ENCODE assay signal across 14 cellular contexts in the genomic region with DNA sequence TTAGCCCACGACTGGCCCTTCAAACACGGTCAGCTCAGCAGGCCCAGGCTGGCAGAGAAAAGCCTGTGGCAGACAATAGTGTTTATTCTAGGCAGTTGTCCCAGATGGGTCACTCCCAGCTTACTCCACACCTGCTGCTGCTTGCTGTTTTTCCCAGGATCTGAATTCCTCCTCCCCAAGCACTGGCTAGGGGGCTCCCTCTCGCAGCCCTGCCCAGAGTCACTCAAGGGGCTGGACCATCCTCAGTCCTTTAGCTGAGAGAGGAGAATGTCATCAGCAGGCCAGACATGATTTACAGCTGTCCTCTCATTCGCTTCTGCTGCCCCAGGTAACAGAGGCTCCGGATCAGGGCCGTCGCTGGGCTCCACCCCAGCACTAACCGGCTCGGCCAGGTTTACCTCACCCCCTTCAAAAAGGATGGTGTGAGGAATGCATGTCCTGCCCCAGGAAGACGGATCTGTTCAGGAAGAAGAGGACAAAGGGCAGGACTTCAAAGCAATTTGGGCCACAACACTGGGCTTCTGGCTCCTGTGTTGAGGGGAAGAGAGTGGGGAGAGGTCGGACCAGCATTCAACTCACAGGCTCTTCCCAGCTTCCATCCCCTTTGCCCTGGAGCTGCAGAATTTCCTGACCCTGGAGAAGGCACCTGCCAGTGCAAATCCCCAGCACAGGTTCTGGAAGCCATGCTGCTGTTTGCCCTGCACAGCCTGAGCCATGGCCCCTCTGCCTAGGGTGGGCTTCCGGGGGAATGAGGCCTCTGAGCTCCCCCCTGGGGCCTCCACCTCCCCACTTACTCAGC. TPM values are rescaled to one million over a fixed set of nuclear protein-coding genes. Genes with fewer than 3 reads are reported as not detected.
DNase-seq lines count a peak whose midpoint lies in the region; ATAC-seq, FAIRE-seq and TF ChIP-seq lines count a peak whose summit lies in the region.
"Had no signal": no experiment of that assay in that cellular context is flagged by ENCODE, and none has a peak within 500 bp of the region (broad histone marks: within the 10 kb centered on the region; RNA-seq: fewer than 3 reads in every experiment).

No MANE protein-coding gene starts in this region.

- no CpG with 5 or more reads among the region's 12 CpGs for WGBS in H9 (ENCODE audit: extremely low coverage, insufficient read length, low lambda C conversion rate)
- WGBS in H1 (ENCODE audit: extremely low coverage in 1 of 2, insufficient coverage in 1 of 2, insufficient read length in 1 of 2, insufficient replicate concordance in 2 of 2, low coverage in 1 of 2, low lambda C conversion rate in 2 of 2, missing lambda C conversion rate in 1 of 2), 2 experiments: 53% methylated on average over 12 of the region's 12 CpGs; no CpG with 5 or more reads in 1 of the 2 experiments
- 21 to 60% methylated on average over 12 of the region's 12 CpGs for WGBS in sigmoid colon, 2 donors

- TF ChIP-seq CTCF in H9 (conservative IDR thresholded peaks at IDR 0.05): 0 out of 3 replicates have a peak, but pooled peaks have one; percentile 29
- TF ChIP-seq CTCF in H1 (IDR thresholded peaks at IDR 0.05; ENCODE audit: control extremely low read depth in 1 of 3, insufficient read depth in 1 of 3, low read depth in 1 of 3, low read length in 3 of 3): peak in 1 of 3 experiments; percentile 14; a peak in 1 of 4 replicates
- no peak for TF ChIP-seq CTCF in neural crest cell (conservative IDR thresholded peaks at IDR 0.05)
- TF ChIP-seq CTCF in sigmoid colon (IDR thresholded peaks at IDR 0.05): no peak

- H3K4ac ChIP-seq in H9 (ENCODE audit: low read depth, low read length): no peak overlapping the region
- peak overlapping the region; percentile 6 for H3K4ac ChIP-seq in H1 (replicated peaks; ENCODE audit: insufficient read length, low read depth, low read length)

- no peak overlapping the region for H3K4me3 ChIP-seq in H1 (ENCODE audit: extremely low read depth in 1 of 4, insufficient read depth in 2 of 4, low read depth in 3 of 4, low read length in 4 of 4)
- H3K4me3 ChIP-seq in sigmoid colon: no peak overlapping the region

- H3K36me3 ChIP-seq in H1 (ENCODE audit: control insufficient read depth in 2 of 4, insufficient read depth in 4 of 4, low read length in 3 of 4) (no peaks in the 10 kb centered on the region), sigmoid colon (no peaks in the 10 kb centered on the region)

- H3K56ac ChIP-seq in H9 (ENCODE audit: insufficient read length, low read depth, low read length) (no peak overlapping the region), H1 (replicated peaks; ENCODE audit: insufficient read length, low read depth, low read length) (no peak overlapping the region)

- no peak overlapping the region for H3K23ac ChIP-seq in H9 (ENCODE audit: insufficient read length, low read depth, low read length)
- H3K23ac ChIP-seq in H1 (ENCODE audit: insufficient read length): no peak overlapping the region

- H3K14ac ChIP-seq in H9 (ENCODE audit: insufficient read depth, low read length) (no peak overlapping the region), H1 (ENCODE audit: insufficient read length) (no peak overlapping the region)

- no peaks in the 10 kb centered on the region for H3K36me3 Mint-ChIP-seq in H9 (ENCODE audit: insufficient read depth in 1 of 3, low read depth in 3 of 3)
- H3K36me3 Mint-ChIP-seq in neural crest cell (ENCODE audit: low read depth): no peaks in the 10 kb centered on the region
- H3K36me3 Mint-ChIP-seq: stimulated activated naive B cell treated with anti-CD40 and anti-IgM and Interleukin-4, amounts not matched to agents 10 μg/mL and 1 μg/mL and 100 μg/mL, for 72 hours had no signal

- H3K18ac ChIP-seq in H9 (ENCODE audit: insufficient read length, low read depth, low read length) (no peak overlapping the region), H1 (ENCODE audit: extremely low read depth, low read length) (no peak overlapping the region)

- H3K79me1 ChIP-seq in H9 (ENCODE audit: insufficient read depth, low read depth, low read length, poor library complexity, severe bottlenecking) (no peaks in the 10 kb centered on the region), H1 (ENCODE audit: low read depth, low read length) (no peaks in the 10 kb centered on the region)

- H2BK5ac ChIP-seq in H9 (ENCODE audit: insufficient read length, low read length) (no peak overlapping the region), H1 (ENCODE audit: low read depth, low read length) (peak overlapping the region; percentile 61; the same call in 1 of the 2 replicates)

- H4K91ac ChIP-seq in H9 (ENCODE audit: insufficient read length, low read depth, low read length) (no peak overlapping the region), H1 (replicated peaks; ENCODE audit: insufficient read length, low read length) (peak overlapping the region; percentile 10)

- H3K9me3 Mint-ChIP-seq in H9: peaks cover 1 to 2% of the 10 kb centered on the region in 2 experiments; a peak in 1 of 5 replicates
- H3K9me3 Mint-ChIP-seq in neural crest cell: no peaks in the 10 kb centered on the region
- H3K9me3 Mint-ChIP-seq: activated naive CD8-positive, alpha-beta T cell treated with anti-CD3 and anti-CD28 coated beads, Interleukin-2, amount 50 U/mL, for 24 hours had no signal

- no peak overlapping the region for H3K27ac ChIP-seq in H9 (ENCODE audit: insufficient read length, low read depth, low read length)
- no peak overlapping the region for H3K27ac ChIP-seq in H1 (ENCODE audit: low read depth, low read length)
- no peak overlapping the region for H3K27ac ChIP-seq in sigmoid colon

- H2BK12ac ChIP-seq in H9 (ENCODE audit: insufficient read length, low read depth, low read length) (no peak overlapping the region), H1 (ENCODE audit: low read depth, low read length) (peak overlapping the region; percentile 45; the same call in 1 of the 2 replicates)

- no peak for ATAC-seq in HG03571 (IDR thresholded peaks at IDR 0.05; ENCODE audit: unreplicated experiment)
- ATAC-seq: activated naive CD8-positive, alpha-beta T cell treated with anti-CD3 and anti-CD28 coated beads, Interleukin-2, amount 50 U/mL, for 24 hours; stimulated activated naive B cell treated with anti-CD40 and anti-IgM and Interleukin-4, amounts not matched to agents 10 μg/mL and 1 μg/mL and 100 μg/mL, for 72 hours had no signal

- TF ChIP-seq RAD21 in H1 (IDR thresholded peaks at IDR 0.05 in 1 of 2, conservative IDR thresholded peaks at IDR 0.05 in 1 of 2; ENCODE audit: low read depth in 2 of 2, low read length in 2 of 2): no peak

- H3K27ac Mint-ChIP-seq in H9 (peak overlapping the region in 1 of 3 experiments; percentile 79; a peak in 2 of 7 replicates), neural crest cell (ENCODE audit: unreplicated experiment) (peak overlapping the region; percentile 54)
- H3K27ac Mint-ChIP-seq: activated naive CD8-positive, alpha-beta T cell treated with anti-CD3 and anti-CD28 coated beads, Interleukin-2, amount 50 U/mL, for 24 hours; stimulated activated naive B cell treated with anti-CD40 and anti-IgM and Interleukin-4, amounts not matched to agents 10 μg/mL and 1 μg/mL and 100 μg/mL, for 72 hours had no signal

- H3K27me3 ChIP-seq in H9 (ENCODE audit: insufficient read depth, low read length): no peaks in the 10 kb centered on the region
- H3K27me3 ChIP-seq in H1 (replicated peaks in 1 of 4; ENCODE audit: control insufficient read depth in 3 of 4, extremely low read depth in 1 of 4, insufficient read depth in 3 of 4, low read length in 3 of 4): no peaks in the 10 kb centered on the region
- H3K27me3 ChIP-seq in sigmoid colon: no peaks in the 10 kb centered on the region

- H2BK15ac ChIP-seq in H9 (ENCODE audit: low read depth, low read length) (no peak overlapping the region), H1 (ENCODE audit: low read length) (peak overlapping the region; percentile 74; the same call in 1 of the 2 replicates)

- no peaks in the 10 kb centered on the region for H3K79me2 ChIP-seq in H9 (ENCODE audit: insufficient read depth, low read length)
- no peaks in the 10 kb centered on the region for H3K79me2 ChIP-seq in H1 (ENCODE audit: control insufficient read depth in 1 of 2, insufficient read depth in 2 of 2, low read length in 2 of 2)

- H3K9ac ChIP-seq in H9 (ENCODE audit: extremely low read depth, insufficient read length, low read length) (no peak overlapping the region), H1 (replicated peaks in 1 of 4; ENCODE audit: extremely low read depth in 1 of 4, low read depth in 3 of 4, low read length in 3 of 4) (no peak overlapping the region)

- H2BK20ac ChIP-seq in H9 (ENCODE audit: low read depth, low read length, poor library complexity, severe bottlenecking) (no peak overlapping the region), H1 (ENCODE audit: low read length) (peak overlapping the region; percentile 82; the same call in 1 of the 2 replicates)

- H3K23me2 ChIP-seq in H9 (ENCODE audit: insufficient read length, low read depth, low read length, poor library complexity, severe bottlenecking) (no peaks in the 10 kb centered on the region), H1 (ENCODE audit: low read depth, low read length) (no peaks in the 10 kb centered on the region; the same call in 1 of the 2 replicates)

- H2AFZ ChIP-seq in H9 (ENCODE audit: low read length): no peak overlapping the region
- peak overlapping the region; percentile 80 for H2AFZ ChIP-seq in H1 (ENCODE audit: low read length)

- H3K9me3 ChIP-seq in H9 (ENCODE audit: control insufficient read depth, low read depth, low read length): no peaks in the 10 kb centered on the region
- H3K9me3 ChIP-seq in H1 (ENCODE audit: insufficient read depth in 2 of 2, low read depth in 1 of 2, low read length in 1 of 2): no peaks in the 10 kb centered on the region
- no peaks in the 10 kb centered on the region for H3K9me3 ChIP-seq in sigmoid colon

- H3K27me3 Mint-ChIP-seq in H9 (ENCODE audit: low read depth) (peaks cover 2% of the 10 kb centered on the region), neural crest cell (ENCODE audit: low read depth) (no peaks in the 10 kb centered on the region)
- H3K27me3 Mint-ChIP-seq: activated naive CD8-positive, alpha-beta T cell treated with anti-CD3 and anti-CD28 coated beads, Interleukin-2, amount 50 U/mL, for 24 hours had no signal

- CTCF ChIA-PET in H1 (lab: Charles Lee; ENCODE audit: partially characterized antibody): interaction anchor here (0.8 to 10.7 kb wide), 9 partner anchors 9 to 434 kb away, joined by 3 to 88 read pairs (median 4); no protein-coding TSS in a partner anchor

- H3K4me1 Mint-ChIP-seq in H9 (peaks cover 50 to 59% of the 10 kb centered on the region in 2 experiments), neural crest cell (peaks cover 67% of the 10 kb centered on the region)
- H3K4me1 Mint-ChIP-seq: activated naive CD8-positive, alpha-beta T cell treated with anti-CD3 and anti-CD28 coated beads, Interleukin-2, amount 50 U/mL, for 24 hours had no signal

- H4K20me1 ChIP-seq in H9 (ENCODE audit: control insufficient read depth, insufficient read depth, insufficient read length) (no peaks in the 10 kb centered on the region), H1 (replicated peaks in 1 of 2; ENCODE audit: control insufficient read depth in 1 of 2, insufficient read depth in 2 of 2, low read length in 2 of 2) (no peaks in the 10 kb centered on the region)

- H2AK5ac ChIP-seq in H9 (ENCODE audit: insufficient read length, low read length): no peak overlapping the region
- H2AK5ac ChIP-seq in H1 (ENCODE audit: low read depth, low read length): peak overlapping the region; percentile 89; the same call in 1 of the 2 replicates

- no peak for TF ChIP-seq EP300 in H1 (IDR thresholded peaks at IDR 0.05; ENCODE audit: borderline replicate concordance in 1 of 2, low read depth in 2 of 2, low read length in 2 of 2)
- TF ChIP-seq EP300 in sigmoid colon (IDR thresholded peaks at IDR 0.05): no peak

- H3K4me2 ChIP-seq in H9 (ENCODE audit: insufficient read depth, insufficient read length, low read length): no peak overlapping the region
- peak overlapping the region in 1 of 2 experiments; percentile 15; a peak in 1 of 4 replicates for H3K4me2 ChIP-seq in H1 (ENCODE audit: insufficient read depth in 1 of 2, low read depth in 2 of 2, low read length in 2 of 2)

- POLR2A ChIA-PET in H1 (lab: Charles Lee; ENCODE audit: partially characterized antibody): no interaction called here

- intact Hi-C loops in sigmoid colon (cut with DNase I): no loop called here

- no peak overlapping the region for H2BK120ac ChIP-seq in H9 (ENCODE audit: low read depth, low read length, poor library complexity, severe bottlenecking)
- H2BK120ac ChIP-seq in H1 (replicated peaks; ENCODE audit: low read depth, low read length): no peak overlapping the region

- no peak overlapping the region for H4K8ac ChIP-seq in H9 (replicated peaks; ENCODE audit: insufficient read length, low read depth, low read length)
- no peak overlapping the region for H4K8ac ChIP-seq in H1 (ENCODE audit: extremely low read depth, insufficient read depth, low read length)

- H3K4me1 ChIP-seq in H9 (ENCODE audit: insufficient read depth, low read length) (peaks cover 10% of the 10 kb centered on the region), H1 (replicated peaks in 1 of 4; ENCODE audit: control insufficient read depth in 3 of 4, insufficient read depth in 4 of 4, low read length in 3 of 4) (peaks cover 0 to 19% (median 12%) of the 10 kb centered on the region in 4 experiments; a peak in 6 of 7 replicates), sigmoid colon (no peaks in the 10 kb centered on the region)

- H4K5ac ChIP-seq in H9 (ENCODE audit: insufficient read length, low read depth, low read length): no peak overlapping the region
- H4K5ac ChIP-seq in H1 (ENCODE audit: insufficient read length, low read depth, low read length): no peak overlapping the region

- TF ChIP-seq POLR2A in H1 (IDR thresholded peaks at IDR 0.05; ENCODE audit: control extremely low read depth in 1 of 2, low read depth in 2 of 2, low read length in 2 of 2) (no peak), sigmoid colon (IDR thresholded peaks at IDR 0.05) (no peak)

- H3T11ph ChIP-seq in H9 (ENCODE audit: low read length): no peak overlapping the region

- FAIRE-seq in H1 (lab: Jason Lieb, UNC): no peak
- FAIRE-seq: H54 had no signal

- H3K4me3 Mint-ChIP-seq in H9: no peak overlapping the region
- H3K4me3 Mint-ChIP-seq in neural crest cell: no peak overlapping the region
- H3K4me3 Mint-ChIP-seq: activated naive CD8-positive, alpha-beta T cell treated with anti-CD3 and anti-CD28 coated beads, Interleukin-2, amount 50 U/mL, for 24 hours; stimulated activated naive B cell treated with anti-CD40 and anti-IgM and Interleukin-4, amounts not matched to agents 10 μg/mL and 1 μg/mL and 100 μg/mL, for 72 hours had no signal

- DNase-seq in H9: peak; percentile 79
- peak; percentile 87 for DNase-seq in NCI-H345 treated with DMSO at 0.1 percent for 48 hours (lab: John Stamatoyannopoulos, UW; ENCODE audit: unreplicated experiment)
- DNase-seq in H1 (ENCODE audit: low read depth in 1 of 2, low spot score in 2 of 2): peak in 1 of 2 experiments; percentile 54
- DNase-seq in neural crest cell (ENCODE audit: low read depth, low spot score): no peak
- DNase-seq in NOMO-1 treated with DMSO at 0.1 percent for 48 hours (lab: John Stamatoyannopoulos, UW; ENCODE audit: unreplicated experiment): no peak
- DNase-seq in sigmoid colon: no peak
- no peak for DNase-seq in hypothalamus (lab: John Stamatoyannopoulos, UW)
- DNase-seq: activated naive CD8-positive, alpha-beta T cell treated with anti-CD3 and anti-CD28 coated beads, Interleukin-2, amount 50 U/mL, for 24 hours; DMS79; kidney glomerular epithelial cell; NK-92 treated with Interleukin-12 subunit alpha and Interleukin-12 subunit beta, amount 100 ng/mL, for 24 hours; stimulated activated naive B cell treated with anti-CD40 and anti-IgM and Interleukin-4, amounts not matched to agents 10 μg/mL and 1 μg/mL and 100 μg/mL, for 72 hours had no signal

RNA-seq across cellular contexts. Expression of gene BARX2, which starts 59.7 kb away (rescaled TPM):
- total RNA-seq in H9 (2021): not detected in 2 replicates
- total RNA-seq in H1 (2021; fragmentation: NEBNext Ultra II Directional; extraction: Animal tissue kit (Norgen Biotek cat#: 25700)): not detected in 2 replicates
- not detected in 2 replicates for polyA plus RNA-seq in H1 (2011; rRNA removed)
- polyA plus RNA-seq in H1 (2011; cell fraction: cytosol; rRNA removed): not detected
- polyA plus RNA-seq in H1 (2011; cell fraction: nucleus; rRNA removed): not detected
- not detected in 4 replicates for polyA plus RNA-seq in H1 (2012, experiment 1 of 2)
- polyA plus RNA-seq in H1 (2012, experiment 2 of 2): not detected
- polyA plus RNA-seq in H1 (2013, experiment 1 of 2): not detected
- polyA plus RNA-seq in H1 (2013, experiment 2 of 2): not detected
- not detected in 2 replicates for polyA minus RNA-seq in H1 (2011; rRNA and poly(A)+ RNA removed)
- not detected for polyA minus RNA-seq in H1 (2011; cell fraction: cytosol; rRNA and poly(A)+ RNA removed)
- not detected for polyA minus RNA-seq in H1 (2011; cell fraction: nucleus; rRNA and poly(A)+ RNA removed)
- total RNA-seq in neural crest cell: not detected in 2 replicates
- total RNA-seq in sigmoid colon: not detected
- polyA plus RNA-seq in sigmoid colon: 10 to 100 TPM; 10.0 to 19.7 (median 12.0) TPM

Comparison
In these comparisons a context has a peak if more than half of its experiments do, and no peak if none do; other contexts are left out.
1. DNase-seq: peak in H9 (single experiment) and NCI-H345 treated with DMSO at 0.1 percent for 48 hours (single experiment); none in neural crest cell (single experiment), NOMO-1 treated with DMSO at 0.1 percent for 48 hours (single experiment), sigmoid colon (single experiment) and hypothalamus (0 of 51).